In genomic region chr9:94907246-94907936, GRCh38 we compare ENCODE assay signal across 2 cellular contexts.
TF ChIP-seq lines count a peak whose summit lies in the region.

No MANE protein-coding gene starts in this region.

TF ChIP-seq in SK-N-SH, 30 proteins besides CTCF, POLR2A, EP300 and RAD21 (continued from another document):
- TF ChIP-seq REST (IDR thresholded peaks at IDR 0.05; ENCODE audit: low read depth, low read length) (no peak), FOXJ3 (CRISPR knock-in tag; IDR thresholded peaks at IDR 0.05) (no peak), NFIC (IDR thresholded peaks at IDR 0.05; ENCODE audit: borderline replicate concordance) (no peak), USF2 (IDR thresholded peaks at IDR 0.05; ENCODE audit: borderline replicate concordance, low read depth, low read length) (no peak), EZH2phosphoT487 (IDR thresholded peaks at IDR 0.05; ENCODE audit: borderline replicate concordance, low read depth) (no peak)

TF ChIP-seq in SK-N-SH treated with all-trans-retinoic acid at 6 μM for 48 hours, 23 proteins besides CTCF, POLR2A, EP300 and RAD21 (continued from another document):
- TF ChIP-seq TSHZ2 (CRISPR knock-in tag; IDR thresholded peaks at IDR 0.05), result no peak
- no peak for TF ChIP-seq CSDC2 (CRISPR knock-in tag; IDR thresholded peaks at IDR 0.05)
- TF ChIP-seq ZNF565 (CRISPR knock-in tag; conservative IDR thresholded peaks at IDR 0.05; ENCODE audit: low read depth), result no peak
- no peak for TF ChIP-seq GLIS3 (CRISPR knock-in tag; IDR thresholded peaks at IDR 0.05)
- TF ChIP-seq ARNTL (CRISPR knock-in tag; IDR thresholded peaks at IDR 0.05; ENCODE audit: borderline replicate concordance, low read depth), result no peak
- TF ChIP-seq PATZ1 (CRISPR knock-in tag; IDR thresholded peaks at IDR 0.05; ENCODE audit: borderline replicate concordance), result no peak
- no peak for TF ChIP-seq ISL1 (CRISPR knock-in tag; IDR thresholded peaks at IDR 0.05)
